ENCODE assay signal across 8 cellular contexts in the genomic region with DNA sequence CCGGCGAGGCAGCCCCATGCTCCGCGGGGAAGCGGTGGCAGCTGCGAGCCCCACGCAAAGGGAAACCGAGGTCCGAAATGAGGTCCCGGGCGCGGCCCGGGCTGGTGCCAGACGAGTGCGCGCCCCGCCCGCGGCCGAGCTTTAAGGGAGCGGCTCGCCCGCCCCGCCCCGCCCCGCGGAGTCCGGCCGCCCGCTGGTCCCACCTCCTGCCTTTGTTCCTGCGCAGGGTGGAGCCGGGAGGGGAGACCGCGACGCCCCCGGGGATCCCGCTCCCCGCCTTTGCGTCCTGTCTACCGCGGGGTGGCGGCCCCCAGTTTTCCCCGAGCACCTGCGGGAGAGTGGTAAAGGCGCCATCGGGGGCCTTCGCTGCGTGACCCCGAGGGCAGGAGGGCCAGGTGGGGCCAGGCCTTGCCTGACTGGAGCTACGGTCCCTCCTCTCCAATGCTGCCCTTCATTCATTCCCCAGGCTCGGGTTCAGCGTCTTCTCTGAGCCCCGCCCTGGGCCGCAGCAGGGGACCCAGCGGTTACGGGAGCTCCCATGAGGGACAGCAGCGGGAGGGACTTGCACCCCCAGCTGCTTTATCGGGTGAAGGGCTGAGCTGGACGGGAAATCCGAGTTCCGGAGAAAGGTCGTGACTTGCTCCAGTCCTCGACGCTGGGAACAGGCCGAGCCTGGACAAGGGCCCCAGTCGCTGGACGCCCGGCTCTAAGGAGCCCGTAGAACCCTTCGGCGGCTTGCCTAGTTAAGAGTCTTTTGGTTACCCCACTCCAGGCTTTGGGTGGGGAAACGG. TPM values are rescaled to one million over a fixed set of nuclear protein-coding genes. Genes with fewer than 3 reads are reported as not detected.
DNase-seq lines count a peak whose midpoint lies in the region; ATAC-seq, FAIRE-seq and TF ChIP-seq lines count a peak whose summit lies in the region.

A gene with protein sequence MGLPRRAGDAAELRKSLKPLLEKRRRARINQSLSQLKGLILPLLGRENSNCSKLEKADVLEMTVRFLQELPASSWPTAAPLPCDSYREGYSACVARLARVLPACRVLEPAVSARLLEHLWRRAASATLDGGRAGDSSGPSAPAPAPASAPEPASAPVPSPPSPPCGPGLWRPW (minus strand): TSS at position 117 of the 791 bp plus-strand sequence. CDS start 99 bp downstream, at position 18.

- no peak within 1 kb of the TSS for H2AFZ ChIP-seq in GM12878 (ENCODE audit: control insufficient read depth, low read depth, low read length)

- no peak within 1 kb of the TSS for H3K9ac ChIP-seq in GM12878 (ENCODE audit: control insufficient read depth, insufficient read depth, low read length)

- in situ Hi-C loops in GM12878 (cut with MboI) = no loop called here

- H3K9me3 ChIP-seq in GM12878 (replicated peaks; ENCODE audit: control insufficient read depth, insufficient read depth, low read length) (no peaks in the 10 kb centered on the region), thymus (ENCODE audit: control insufficient read depth) (no peaks in the 10 kb centered on the region)

- H3K27me3 ChIP-seq in GM12878 (replicated peaks in 1 of 2; ENCODE audit: control insufficient read depth in 2 of 2, insufficient read depth in 2 of 2, low read length in 1 of 2) (peaks cover 17 to 19% of the 10 kb centered on the region in 2 experiments; a peak in 3 of 4 replicates), kidney epithelial cell (ENCODE audit: control insufficient read depth, insufficient read depth, low read length) (peaks cover 84% of the 10 kb centered on the region), thymus (ENCODE audit: control insufficient read depth, insufficient read depth) (peaks cover 84% of the 10 kb centered on the region)

- peak; percentile 66 for DNase-seq in activated effector memory CD4-positive, alpha-beta T cell treated with anti-CD3 and anti-CD28 coated beads, Interleukin-2, amount 50 U/mL, for 16 hours
- no peak for DNase-seq in activated effector memory CD4-positive, alpha-beta T cell treated with Interleukin-2 at 50 U/mL for 16 hours
- DNase-seq in GM12878 (ENCODE audit: low read depth, low spot score) (no peak), kidney epithelial cell (ENCODE audit: low read depth) (no peak), activated gamma-delta T cell treated with Interleukin-2 at 50 U/mL for 16 hours (no peak)

- SMC1A ChIA-PET in GM12878 (lab: Charles Lee; ENCODE audit: uncharacterized antibody, unreplicated experiment) = no interaction called here

- peak within 1 kb of the TSS; percentile 50 for H3K4me2 ChIP-seq in GM12878 (ENCODE audit: control insufficient read depth, insufficient read depth)

- WGBS in GM12878 (ENCODE audit: insufficient coverage, insufficient replicate concordance, low lambda C conversion rate, missing lambda C conversion rate) = 21% methylated on average over 51 of the region's 72 CpGs
- WGBS in thymus = 3% methylated on average over 72 of the region's 72 CpGs

- no peak for FAIRE-seq in GM12878 (lab: Jason Lieb, UNC)

- no peak for TF ChIP-seq POLR2A in GM12878 (IDR thresholded peaks at IDR 0.05; ENCODE audit: low read depth, low read length)

- CTCF ChIA-PET in GM12878 (lab: Yijun Ruan, JAX) = interaction anchor here (10.9 kb wide), 1 partner anchor 21 kb away, joined by 137 read pairs; no protein-coding TSS in a partner anchor

- RAD21 ChIA-PET in GM12878 (lab: Charles Lee; ENCODE audit: unreplicated experiment) = interaction anchor here (3.9 kb wide), 1 partner anchor 18 kb away, joined by 44 read pairs; no protein-coding TSS in a partner anchor

- POLR2A ChIA-PET in GM12878 (lab: Charles Lee) = interaction anchor here (0.6 kb wide), 1 partner anchor 11 kb away, joined by 5 read pairs; no protein-coding TSS in a partner anchor

- ATAC-seq in GM12878 (peak; percentile 50), HG02588 (IDR thresholded peaks at IDR 0.05; ENCODE audit: unreplicated experiment) (no peak), HG02678 (IDR thresholded peaks at IDR 0.05; ENCODE audit: unreplicated experiment) (no peak)

- H4K20me1 ChIP-seq in GM12878 (ENCODE audit: control insufficient read depth, insufficient read depth) = no peaks in the 10 kb centered on the region; the same call in 1 of the 2 replicates

- TF ChIP-seq CTCF in GM12878 (IDR thresholded peaks at IDR 0.05 in 2 of 3, conservative IDR thresholded peaks at IDR 0.05 in 1 of 3; ENCODE audit: control insufficient read depth in 2 of 3, extremely low read depth in 1 of 3, insufficient read depth in 1 of 3, low read depth in 3 of 3, low read length in 3 of 3) = no peak
- no peak for TF ChIP-seq CTCF in kidney epithelial cell (IDR thresholded peaks at IDR 0.05; ENCODE audit: insufficient read depth, low read length, poor library complexity, severe bottlenecking)

- H3K27ac ChIP-seq in GM12878 (ENCODE audit: control insufficient read depth, insufficient read depth) = no peak within 1 kb of the TSS
- H3K27ac ChIP-seq in thymus (ENCODE audit: low read depth) = no peak within 1 kb of the TSS

- H3K4me3 ChIP-seq in GM12878 (peak within 1 kb of the TSS; percentile 27; the same call in 1 of the 2 replicates), kidney epithelial cell (ENCODE audit: low read depth, low read length) (peak within 1 kb of the TSS; percentile 23), thymus (ENCODE audit: low read length) (peak within 1 kb of the TSS; percentile 18)

- H3K79me2 ChIP-seq in GM12878 (ENCODE audit: control insufficient read depth, insufficient read depth, low read length) = no peaks in the 10 kb centered on the region

- TF ChIP-seq EP300 in GM12878 (IDR thresholded peaks at IDR 0.05; ENCODE audit: borderline replicate concordance in 1 of 2, control insufficient read depth in 1 of 2, low read depth in 2 of 2, low read length in 2 of 2) = no peak

- TF ChIP-seq RAD21 in GM12878 (IDR thresholded peaks at IDR 0.05; ENCODE audit: insufficient read depth, low read depth, low read length) = no peak

- BruUV-seq in GM12878 (replicated peaks; lab: Mats Ljungman, UMichigan) = no TSS peak

- H3K36me3 ChIP-seq in GM12878 (ENCODE audit: control insufficient read depth in 2 of 2, insufficient read depth in 2 of 2, low read length in 1 of 2) (no peaks in the 10 kb centered on the region), kidney epithelial cell (ENCODE audit: control insufficient read depth, insufficient read depth, low read length) (no peaks in the 10 kb centered on the region), thymus (ENCODE audit: control insufficient read depth, insufficient read depth) (no peaks in the 10 kb centered on the region)

- intact Hi-C loops in GM12878 (cut with micrococcal nuclease; ENCODE audit: unreplicated experiment) = no loop called here

- H3K4me1 ChIP-seq in GM12878 (ENCODE audit: control insufficient read depth, insufficient read depth, low read length) (peaks cover 8% of the 10 kb centered on the region), thymus (ENCODE audit: control insufficient read depth, insufficient read depth, low read length) (peaks cover 3% of the 10 kb centered on the region)

TF ChIP-seq in GM12878, 131 proteins besides CTCF, POLR2A, EP300 and RAD21:
- TF ChIP-seq CREM (IDR thresholded peaks at IDR 0.05; ENCODE audit: low read depth) (no peak), SUZ12 (IDR thresholded peaks at IDR 0.05; ENCODE audit: unreplicated experiment) (peak; percentile 74)
- TF ChIP-seq, protein P1, sequence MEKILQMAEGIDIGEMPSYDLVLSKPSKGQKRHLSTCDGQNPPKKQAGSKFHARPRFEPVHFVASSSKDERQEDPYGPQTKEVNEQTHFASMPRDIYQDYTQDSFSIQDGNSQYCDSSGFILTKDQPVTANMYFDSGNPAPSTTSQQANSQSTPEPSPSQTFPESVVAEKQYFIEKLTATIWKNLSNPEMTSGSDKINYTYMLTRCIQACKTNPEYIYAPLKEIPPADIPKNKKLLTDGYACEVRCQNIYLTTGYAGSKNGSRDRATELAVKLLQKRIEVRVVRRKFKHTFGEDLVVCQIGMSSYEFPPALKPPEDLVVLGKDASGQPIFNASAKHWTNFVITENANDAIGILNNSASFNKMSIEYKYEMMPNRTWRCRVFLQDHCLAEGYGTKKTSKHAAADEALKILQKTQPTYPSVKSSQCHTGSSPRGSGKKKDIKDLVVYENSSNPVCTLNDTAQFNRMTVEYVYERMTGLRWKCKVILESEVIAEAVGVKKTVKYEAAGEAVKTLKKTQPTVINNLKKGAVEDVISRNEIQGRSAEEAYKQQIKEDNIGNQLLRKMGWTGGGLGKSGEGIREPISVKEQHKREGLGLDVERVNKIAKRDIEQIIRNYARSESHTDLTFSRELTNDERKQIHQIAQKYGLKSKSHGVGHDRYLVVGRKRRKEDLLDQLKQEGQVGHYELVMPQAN (conservative IDR thresholded peaks at IDR 0.05) = no peak

RNA-seq across cellular contexts. Expression of the gene that starts here (rescaled TPM):
- total RNA-seq in GM12878 (2013; cell fraction: nucleolus; rRNA removed) = 0.38 and 0.49 TPM in 2 replicates
- total RNA-seq in GM12878 (2014; rRNA removed) (0.16 and 0.28 TPM in 2 replicates), GM12878 (2014; rRNA removed; fragmentation: Illumina TruSeq; extraction: Trizol) (0.13 and 0.14 TPM in 2 replicates), GM12878 (2021) (0.32 and 1.0 TPM in 2 replicates), kidney epithelial cell (15.9 and 27.8 TPM in 2 replicates)
- 0.38 TPM for polyA plus RNA-seq in GM12878 (2011; ENCODE audit: low read depth)
- polyA plus RNA-seq in GM12878 (2011; rRNA removed) (0.23 and 0.27 TPM in 2 replicates), GM12878 (2014; fragmentation: Illumina TruSeq; extraction: Trizol) (0.13 and 0.16 TPM in 2 replicates), GM12878 (2014; fragmentation: Nextera tagmentation; extraction: Ambion mirVana) (under 1 TPM; 0.13 TPM), GM12878 (2014; rRNA removed) (0.16 and 0.49 TPM in 2 replicates), GM12878 (2016; fragmentation: Nextera tagmentation; extraction: Ambion mirVana) (1 to 10 TPM; 1.2 to 2.0 TPM), thymus (2.2 TPM)
- polyA plus RNA-seq in GM12878 (2011; cell fraction: cytosol; rRNA removed) = 0.33 and 0.35 TPM in 2 replicates
- polyA plus RNA-seq in GM12878 (2011; cell fraction: nucleus; rRNA removed) = 0.26 and 0.43 TPM in 2 replicates
- polyA plus RNA-seq in GM12878 (2012) = 0.89 and 1.5 TPM in 2 replicates
- polyA minus RNA-seq in GM12878 (2011; rRNA and poly(A)+ RNA removed) = 0.15 and 0.31 TPM in 2 replicates
- polyA minus RNA-seq in GM12878 (2011; cell fraction: cytosol; rRNA and poly(A)+ RNA removed) = 0.62 TPM in 1 of 2 replicates, not detected in the other
- polyA minus RNA-seq in GM12878 (2011; cell fraction: nucleus; rRNA and poly(A)+ RNA removed) = 0.12 and 0.57 TPM in 2 replicates
